In genomic region chrX:114619874-114620273, GRCh38 we compare ENCODE assay signal across 8 cellular contexts. TPM values are rescaled to one million over a fixed set of nuclear protein-coding genes. Genes with fewer than 3 reads are reported as not detected.
DNase-seq lines count a peak whose midpoint lies in the region; ATAC-seq, FAIRE-seq and TF ChIP-seq lines count a peak whose summit lies in the region.

No MANE protein-coding gene starts in this region.

- TF ChIP-seq CTCF in D721Med (IDR thresholded peaks at IDR 0.05; ENCODE audit: insufficient read depth, missing control alignments) (peak; percentile 3), kidney epithelial cell (IDR thresholded peaks at IDR 0.05; ENCODE audit: insufficient read depth, low read length, poor library complexity, severe bottlenecking) (peak; percentile 50), thyroid gland (IDR thresholded peaks at IDR 0.05) (peak in 2 of 6 experiments; percentile 17 to 37)

- H3K36me3 ChIP-seq in H7 (replicated peaks; ENCODE audit: control insufficient read depth, insufficient read depth, low read length) (no peaks in the 10 kb centered on the region), kidney epithelial cell (ENCODE audit: control insufficient read depth, insufficient read depth, low read length) (no peaks in the 10 kb centered on the region), thyroid gland (no peaks in the 10 kb centered on the region)

- H3K27me3 Mint-ChIP-seq in activated CD8-positive, alpha-beta T cell treated with anti-CD3 and anti-CD28 coated beads, Interleukin-2, amount 10 ng/mL, durations not matched to agents 7 days and 5 days (ENCODE audit: low read depth), result no peaks in the 10 kb centered on the region
- H3K27me3 Mint-ChIP-seq in T-helper 2 cell treated with Interferon-gamma antibody and Interleukin-4, amounts not matched to agents 5 μg/mL and 100 μg/mL, for 36 hours (ENCODE audit: low read depth), result no peaks in the 10 kb centered on the region

- WGBS in thyroid gland, 2 donors, result 60 to 61% methylated on average over 2 of the region's 2 CpGs

- no peak for ATAC-seq in activated CD8-positive, alpha-beta T cell treated with anti-CD3 and anti-CD28 coated beads, Interleukin-2, amount 10 ng/mL, durations not matched to agents 7 days and 5 days
- ATAC-seq in GM19035 (IDR thresholded peaks at IDR 0.05; ENCODE audit: unreplicated experiment), result no peak

- H3K36me3 Mint-ChIP-seq in activated CD8-positive, alpha-beta T cell treated with anti-CD3 and anti-CD28 coated beads, Interleukin-2, amount 10 ng/mL, durations not matched to agents 7 days and 5 days (ENCODE audit: low read depth), result no peaks in the 10 kb centered on the region
- no peaks in the 10 kb centered on the region for H3K36me3 Mint-ChIP-seq in T-helper 2 cell treated with Interferon-gamma antibody and Interleukin-4, amounts not matched to agents 5 μg/mL and 100 μg/mL, for 36 hours (ENCODE audit: low read depth)

- H3K4me3 ChIP-seq in H7 (ENCODE audit: insufficient read depth, low read depth, low read length) (no peak overlapping the region), kidney epithelial cell (ENCODE audit: low read depth, low read length) (no peak overlapping the region), thyroid gland (replicated peaks in 1 of 3) (no peak overlapping the region)

- POLR2A ChIA-PET in activated CD8-positive, alpha-beta T cell treated with anti-CD3 and anti-CD28 coated beads, Interleukin-2, amount 10 ng/mL, durations not matched to agents 7 days and 5 days (lab: Charles Lee), result no interaction called here

- no peaks in the 10 kb centered on the region for H3K9me3 ChIP-seq in thyroid gland

- DNase-seq in D721Med (ENCODE audit: insufficient read length, low spot score), result no peak
- peak; percentile 10 for DNase-seq in H7
- DNase-seq in SK-MEL-5 (ENCODE audit: low read depth, low spot score), result peak; percentile 11
- no peak for DNase-seq in kidney epithelial cell (ENCODE audit: low read depth)
- DNase-seq in activated CD8-positive, alpha-beta T cell treated with anti-CD3 and anti-CD28 coated beads, Interleukin-2, amount 10 ng/mL, durations not matched to agents 7 days and 5 days, result no peak
- no peak for DNase-seq in thyroid gland
- DNase-seq in T-helper 2 cell treated with Interferon-gamma antibody and Interleukin-4, amounts not matched to agents 5 μg/mL and 100 μg/mL, for 36 hours (ENCODE audit: low spot score), result no peak

- no peaks in the 10 kb centered on the region for H3K9me3 Mint-ChIP-seq in activated CD8-positive, alpha-beta T cell treated with anti-CD3 and anti-CD28 coated beads, Interleukin-2, amount 10 ng/mL, durations not matched to agents 7 days and 5 days (ENCODE audit: insufficient read depth)
- H3K9me3 Mint-ChIP-seq in T-helper 2 cell treated with Interferon-gamma antibody and Interleukin-4, amounts not matched to agents 5 μg/mL and 100 μg/mL, for 36 hours, result no peaks in the 10 kb centered on the region

- in situ Hi-C loops in SK-MEL-5 (cut with HindIII; ENCODE audit: low pct_unique_long_range_greater_than_20kb, low sequenced_read_pairs), result no loop called here

- no peak overlapping the region for H3K27ac ChIP-seq in thyroid gland

- TF ChIP-seq POLR2A in thyroid gland (IDR thresholded peaks at IDR 0.05), result no peak

- H3K27me3 ChIP-seq in H7 (ENCODE audit: control insufficient read depth, insufficient read depth, low read length) (no peaks in the 10 kb centered on the region), kidney epithelial cell (ENCODE audit: control insufficient read depth, insufficient read depth, low read length) (no peaks in the 10 kb centered on the region), thyroid gland (no peaks in the 10 kb centered on the region)

- CTCF ChIA-PET in activated CD8-positive, alpha-beta T cell treated with anti-CD3 and anti-CD28 coated beads, Interleukin-2, amount 10 ng/mL, durations not matched to agents 7 days and 5 days (lab: Charles Lee), result no interaction called here

- FAIRE-seq in D721Med (lab: Jason Lieb, UNC), result peak; percentile 35

- H3K27ac Mint-ChIP-seq in activated CD8-positive, alpha-beta T cell treated with anti-CD3 and anti-CD28 coated beads, Interleukin-2, amount 10 ng/mL, durations not matched to agents 7 days and 5 days, result no peak overlapping the region
- no peak overlapping the region for H3K27ac Mint-ChIP-seq in T-helper 2 cell treated with Interferon-gamma antibody and Interleukin-4, amounts not matched to agents 5 μg/mL and 100 μg/mL, for 36 hours

- no peaks in the 10 kb centered on the region for H3K4me1 ChIP-seq in thyroid gland

- no peaks in the 10 kb centered on the region for H3K4me1 Mint-ChIP-seq in activated CD8-positive, alpha-beta T cell treated with anti-CD3 and anti-CD28 coated beads, Interleukin-2, amount 10 ng/mL, durations not matched to agents 7 days and 5 days (ENCODE audit: low read depth)
- no peaks in the 10 kb centered on the region for H3K4me1 Mint-ChIP-seq in T-helper 2 cell treated with Interferon-gamma antibody and Interleukin-4, amounts not matched to agents 5 μg/mL and 100 μg/mL, for 36 hours (ENCODE audit: low read depth)

- no peak overlapping the region for H3K4me3 Mint-ChIP-seq in activated CD8-positive, alpha-beta T cell treated with anti-CD3 and anti-CD28 coated beads, Interleukin-2, amount 10 ng/mL, durations not matched to agents 7 days and 5 days
- H3K4me3 Mint-ChIP-seq in T-helper 2 cell treated with Interferon-gamma antibody and Interleukin-4, amounts not matched to agents 5 μg/mL and 100 μg/mL, for 36 hours, result no peak overlapping the region

- intact Hi-C loops in thyroid gland (cut with DNase I), result no loop called here

RNA-seq across cellular contexts. Expression of gene HTR2C, which starts 36.0 kb away (rescaled TPM):
- 3.2 and 4.5 TPM in 2 replicates for total RNA-seq in H7 (2014; rRNA removed; shearing (Covaris generic))
- total RNA-seq in SK-MEL-5 (2014; rRNA removed; shearing (Covaris generic)), result not detected in 2 replicates
- polyA plus RNA-seq in SK-MEL-5 (2015; cell fraction: cytosol; rRNA removed), result not detected in 2 replicates
- not detected in 2 replicates for polyA plus RNA-seq in SK-MEL-5 (2015; cell fraction: nucleus; rRNA removed)
- not detected in 2 replicates for total RNA-seq in kidney epithelial cell
- not detected for total RNA-seq in activated CD8-positive, alpha-beta T cell treated with anti-CD3 and anti-CD28 coated beads, Interleukin-2, amount 10 ng/mL, durations not matched to agents 7 days and 5 days
- not detected for total RNA-seq in thyroid gland

Comparison
In these comparisons a context has a peak if more than half of its experiments do, and no peak if none do; other contexts are left out.
1. DNase-seq: peak in H7 (single experiment) and SK-MEL-5 (single experiment); none in D721Med (single experiment), kidney epithelial cell (single experiment), activated CD8-positive, alpha-beta T cell treated with anti-CD3 and anti-CD28 coated beads, Interleukin-2, amount 10 ng/mL, durations not matched to agents 7 days and 5 days (single experiment), thyroid gland (0 of 2) and T-helper 2 cell treated with Interferon-gamma antibody and Interleukin-4, amounts not matched to agents 5 μg/mL and 100 μg/mL, for 36 hours (single experiment).